In the genomic region with DNA sequence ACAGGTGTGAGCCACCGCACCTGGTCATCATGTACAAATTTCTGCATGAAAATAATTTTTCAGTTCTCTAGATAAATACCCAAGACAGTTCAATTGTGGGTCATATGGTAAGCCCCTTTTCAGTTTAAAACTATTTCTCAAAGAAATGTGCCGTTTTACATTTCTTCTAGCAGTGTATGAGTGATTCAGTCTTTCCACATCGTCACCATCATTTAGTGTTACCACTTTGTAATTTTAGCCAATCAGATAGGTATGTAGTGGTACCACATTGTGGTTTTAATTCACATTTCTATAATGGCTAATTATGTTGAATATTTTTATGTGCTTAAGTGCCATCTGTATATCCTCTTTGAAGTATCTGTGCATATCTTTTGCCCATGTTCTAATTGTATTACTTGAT, we compare ENCODE assay signal across 7 cellular contexts.
"Had no signal": no experiment of that assay in that cellular context is flagged by ENCODE, and none has a peak within 500 bp of the region (broad histone marks: within the 10 kb centered on the region; RNA-seq: fewer than 3 reads in every experiment).

No MANE protein-coding gene starts in this region.

- H3K9ac ChIP-seq: GM23248 had no signal

- H3K4me3 ChIP-seq: GM23248, K562 had no signal

- ATAC-seq: K562 had no signal

- DNase-seq: GM23248, GOT3, H9, HCEC 1CT, IMR-90 had no signal

- H3K27ac Mint-ChIP-seq: H9 had no signal

- H3K4me3 Mint-ChIP-seq: H9 had no signal

- H3K27ac ChIP-seq: GM23248, HL-60 had no signal

- FAIRE-seq: K562 had no signal

- H2AFZ ChIP-seq: GM23248 had no signal
